13 cellular contexts compared by ENCODE assay signal in genomic region chr18:9148239-9148552, GRCh38. TPM values are rescaled to one million over a fixed set of nuclear protein-coding genes. Genes with fewer than 3 reads are reported as not detected.
A peak's percentile ranks its signal among the peaks of the same experiment; 100 is the strongest.
DNase-seq lines count a peak whose midpoint lies in the region; ATAC-seq and TF ChIP-seq lines count a peak whose summit lies in the region.
"Had no signal": no experiment of that assay in that cellular context is flagged by ENCODE, and none has a peak within 500 bp of the region (broad histone marks: within the 10 kb centered on the region; RNA-seq: fewer than 3 reads in every experiment).

No MANE protein-coding gene starts in this region.

- no peak for DNase-seq in MM.1S
- DNase-seq in activated naive CD8-positive, alpha-beta T cell treated with anti-CD3 and anti-CD28 coated beads, Interleukin-2, amount 10 ng/mL, durations not matched to agents 7 days and 5 days = no peak
- DNase-seq in natural killer cell treated with Interleukin-12 subunit alpha and Interleukin-12 subunit beta and Interleukin-15 and Interleukin-18, amount 100 ng/mL, for 72 hours (ENCODE audit: low spot score) = no peak
- no peak for DNase-seq in left colon
- no peak for DNase-seq in HCEC 1CT
- no peak for DNase-seq in NCI-H748 treated with DMSO at 0.1 percent for 48 hours (lab: John Stamatoyannopoulos, UW)
- DNase-seq: right cardiac atrium; stimulated activated CD4-positive, alpha-beta T cell treated with anti-CD3 and anti-CD28 coated beads, Interleukin-4, amount 100 ng/mL, for 1 hour had no signal

- H3K4me1 Mint-ChIP-seq in activated naive CD8-positive, alpha-beta T cell treated with anti-CD3 and anti-CD28 coated beads, Interleukin-2, amount 10 ng/mL, durations not matched to agents 7 days and 5 days = peaks cover 57% of the 10 kb centered on the region
- peaks cover 51 to 73% of the 10 kb centered on the region in 2 donors for H3K4me1 Mint-ChIP-seq in natural killer cell treated with Interleukin-12 subunit alpha and Interleukin-12 subunit beta and Interleukin-15 and Interleukin-18, amount 100 ng/mL, for 72 hours (ENCODE audit: low read depth in 2 of 2)

- ATAC-seq in activated naive CD8-positive, alpha-beta T cell treated with anti-CD3 and anti-CD28 coated beads, Interleukin-2, amount 10 ng/mL, durations not matched to agents 7 days and 5 days (ENCODE audit: low read depth) = no peak
- ATAC-seq in natural killer cell treated with Interleukin-12 subunit alpha and Interleukin-12 subunit beta and Interleukin-15 and Interleukin-18, amount 100 ng/mL, for 72 hours = no peak
- ATAC-seq in left colon (no peak), HG03457 (IDR thresholded peaks at IDR 0.05; ENCODE audit: unreplicated experiment) (no peak)

- H3K27me3 Mint-ChIP-seq in activated naive CD8-positive, alpha-beta T cell treated with anti-CD3 and anti-CD28 coated beads, Interleukin-2, amount 10 ng/mL, durations not matched to agents 7 days and 5 days = no peaks in the 10 kb centered on the region
- H3K27me3 Mint-ChIP-seq in natural killer cell treated with Interleukin-12 subunit alpha and Interleukin-12 subunit beta and Interleukin-15 and Interleukin-18, amount 100 ng/mL, for 72 hours = no peaks in the 10 kb centered on the region

- no peak overlapping the region for H3K4me3 Mint-ChIP-seq in activated naive CD8-positive, alpha-beta T cell treated with anti-CD3 and anti-CD28 coated beads, Interleukin-2, amount 10 ng/mL, durations not matched to agents 7 days and 5 days
- peak overlapping the region; percentile 75 for H3K4me3 Mint-ChIP-seq in natural killer cell treated with Interleukin-12 subunit alpha and Interleukin-12 subunit beta and Interleukin-15 and Interleukin-18, amount 100 ng/mL, for 72 hours
- H3K4me3 Mint-ChIP-seq: nephron had no signal

- H3K4me1 ChIP-seq in BLaER1 treated with 17β-estradiol and CSF1 and Interleukin-3, amounts not matched to agents 10 nM and 100 nM = peaks cover 29 to 95% (median 46%) of the 10 kb centered on the region in 10 experiments
- peaks cover 56% of the 10 kb centered on the region for H3K4me1 ChIP-seq in MM.1S (ENCODE audit: low read length)

- H3K9ac ChIP-seq in BLaER1 treated with 17β-estradiol and CSF1 and Interleukin-3, amounts not matched to agents 10 nM and 100 nM = peak overlapping the region in 10 of 11 experiments; percentile 33 to 74 (median 66); a peak in 14 of 22 replicates
- peak overlapping the region; percentile 60; the same call in 1 of the 2 replicates for H3K9ac ChIP-seq in MM.1S (ENCODE audit: low read length)

- H3K27me3 ChIP-seq in BLaER1 treated with 17β-estradiol and CSF1 and Interleukin-3, amounts not matched to agents 10 nM and 100 nM = no peaks in the 10 kb centered on the region
- H3K27me3 ChIP-seq in MM.1S (replicated peaks; ENCODE audit: insufficient read depth, low read length) = no peaks in the 10 kb centered on the region
- H3K27me3 ChIP-seq: SJSA1, upper lobe of left lung had no signal

- H4K20me1 ChIP-seq in BLaER1 treated with 17β-estradiol and CSF1 and Interleukin-3, amounts not matched to agents 10 nM and 100 nM = peaks cover 0 to 100% (median 20%) of the 10 kb centered on the region in 11 experiments; a peak in 11 of 22 replicates
- H4K20me1 ChIP-seq in MM.1S (ENCODE audit: insufficient read depth, low read length) = peaks cover 36% of the 10 kb centered on the region

- intact Hi-C loops in left colon (cut with DNase I, micrococcal nuclease) = loop anchor here (5.0 to 10.0 kb wide), 2 partner anchors 73 to 76 kb away; no protein-coding TSS in a partner anchor

- H3K27ac ChIP-seq in BLaER1 treated with 17β-estradiol and CSF1 and Interleukin-3, amounts not matched to agents 10 nM and 100 nM = peak overlapping the region; percentile 40 to 87 (median 77); a peak in 20 of 22 replicates
- peak overlapping the region; percentile 69; the same call in 1 of the 2 replicates for H3K27ac ChIP-seq in MM.1S (ENCODE audit: low read length)
- H3K27ac ChIP-seq: SJSA1 had no signal

- H3K36me3 ChIP-seq in BLaER1 treated with 17β-estradiol and CSF1 and Interleukin-3, amounts not matched to agents 10 nM and 100 nM = no peaks in the 10 kb centered on the region; a peak in 1 of 22 replicates
- H3K36me3 ChIP-seq in MM.1S (replicated peaks; ENCODE audit: insufficient read depth, low read length) = no peaks in the 10 kb centered on the region; the same call in 1 of the 2 replicates
- H3K36me3 ChIP-seq: SJSA1, upper lobe of left lung had no signal

- H3K27ac Mint-ChIP-seq in activated naive CD8-positive, alpha-beta T cell treated with anti-CD3 and anti-CD28 coated beads, Interleukin-2, amount 10 ng/mL, durations not matched to agents 7 days and 5 days = peak overlapping the region; percentile 91
- H3K27ac Mint-ChIP-seq in natural killer cell treated with Interleukin-12 subunit alpha and Interleukin-12 subunit beta and Interleukin-15 and Interleukin-18, amount 100 ng/mL, for 72 hours = peak overlapping the region; percentile 95 to 96

- peaks cover 98% of the 10 kb centered on the region for H3K79me2 ChIP-seq in MM.1S (ENCODE audit: low read length)

- POLR2A ChIA-PET in activated naive CD8-positive, alpha-beta T cell treated with anti-CD3 and anti-CD28 coated beads, Interleukin-2, amount 10 ng/mL, durations not matched to agents 7 days and 5 days (lab: Charles Lee) = interaction anchor here (0.8 to 2.8 kb wide), 4 partner anchors 12 to 76 kb away, joined by 3 to 17 read pairs (median 3); partner anchors contain the start of gene ANKRD12

- no peaks in the 10 kb centered on the region for H3K9me3 Mint-ChIP-seq in activated naive CD8-positive, alpha-beta T cell treated with anti-CD3 and anti-CD28 coated beads, Interleukin-2, amount 10 ng/mL, durations not matched to agents 7 days and 5 days
- no peaks in the 10 kb centered on the region for H3K9me3 Mint-ChIP-seq in natural killer cell treated with Interleukin-12 subunit alpha and Interleukin-12 subunit beta and Interleukin-15 and Interleukin-18, amount 100 ng/mL, for 72 hours
- H3K9me3 Mint-ChIP-seq: nephron had no signal

- H3K9me3 ChIP-seq in BLaER1 treated with 17β-estradiol and CSF1 and Interleukin-3, amounts not matched to agents 10 nM and 100 nM (replicated peaks in 1 of 11) = no peaks in the 10 kb centered on the region
- no peaks in the 10 kb centered on the region for H3K9me3 ChIP-seq in MM.1S (replicated peaks; ENCODE audit: insufficient read depth, low read length)
- H3K9me3 ChIP-seq: SJSA1, upper lobe of left lung had no signal

- H2AFZ ChIP-seq in MM.1S (ENCODE audit: low read length) = no peak overlapping the region

- no peak for TF ChIP-seq CTCF in MM.1S (IDR thresholded peaks at IDR 0.05; ENCODE audit: low read length)

- peaks cover 5% of the 10 kb centered on the region for H3K36me3 Mint-ChIP-seq in activated naive CD8-positive, alpha-beta T cell treated with anti-CD3 and anti-CD28 coated beads, Interleukin-2, amount 10 ng/mL, durations not matched to agents 7 days and 5 days
- no peaks in the 10 kb centered on the region for H3K36me3 Mint-ChIP-seq in natural killer cell treated with Interleukin-12 subunit alpha and Interleukin-12 subunit beta and Interleukin-15 and Interleukin-18, amount 100 ng/mL, for 72 hours

- H3K4me2 ChIP-seq in BLaER1 treated with 17β-estradiol and CSF1 and Interleukin-3, amounts not matched to agents 10 nM and 100 nM = peak overlapping the region; percentile 30 to 85 (median 69); a peak in 18 of 22 replicates
- H3K4me2 ChIP-seq in MM.1S (ENCODE audit: low read depth, low read length) = peak overlapping the region; percentile 86; the same call in 1 of the 2 replicates

- peaks cover 79% of the 10 kb centered on the region for H3F3A ChIP-seq in MM.1S (ENCODE audit: insufficient read depth, low read length)

- no peaks in the 10 kb centered on the region for H3K9me2 ChIP-seq in MM.1S (replicated peaks; ENCODE audit: insufficient read depth, low read length)

- peak overlapping the region in 1 of 10 experiments; percentile 6; a peak in 1 of 20 replicates for H3K4me3 ChIP-seq in BLaER1 treated with 17β-estradiol and CSF1 and Interleukin-3, amounts not matched to agents 10 nM and 100 nM
- H3K4me3 ChIP-seq in MM.1S (ENCODE audit: low read length) = peak overlapping the region; percentile 45; the same call in 1 of the 2 replicates
- H3K4me3 ChIP-seq: SJSA1, upper lobe of left lung had no signal

RNA-seq across cellular contexts. Expression of gene ANKRD12, which starts 11.6 kb away (rescaled TPM):
- 100 to 1,000 TPM; 107 to 117 TPM for total RNA-seq in activated naive CD8-positive, alpha-beta T cell treated with anti-CD3 and anti-CD28 coated beads, Interleukin-2, amount 10 ng/mL, durations not matched to agents 7 days and 5 days
- 100 to 1,000 TPM; 133 to 174 TPM for total RNA-seq in natural killer cell treated with Interleukin-12 subunit alpha and Interleukin-12 subunit beta and Interleukin-15 and Interleukin-18, amount 100 ng/mL, for 72 hours
- 10 to 100 TPM; 44.7 to 64.3 TPM for total RNA-seq in left colon

RNA-seq across cellular contexts. Expression of gene NDUFV2, which starts 45.7 kb away (rescaled TPM):
- 100 to 1,000 TPM; 166 to 168 TPM for total RNA-seq in activated naive CD8-positive, alpha-beta T cell treated with anti-CD3 and anti-CD28 coated beads, Interleukin-2, amount 10 ng/mL, durations not matched to agents 7 days and 5 days
- 100 to 1,000 TPM; 276 to 295 TPM for total RNA-seq in natural killer cell treated with Interleukin-12 subunit alpha and Interleukin-12 subunit beta and Interleukin-15 and Interleukin-18, amount 100 ng/mL, for 72 hours
- 100 to 1,000 TPM; 167 to 191 TPM for total RNA-seq in left colon
